9 cellular contexts compared by ENCODE assay signal in the genomic region with DNA sequence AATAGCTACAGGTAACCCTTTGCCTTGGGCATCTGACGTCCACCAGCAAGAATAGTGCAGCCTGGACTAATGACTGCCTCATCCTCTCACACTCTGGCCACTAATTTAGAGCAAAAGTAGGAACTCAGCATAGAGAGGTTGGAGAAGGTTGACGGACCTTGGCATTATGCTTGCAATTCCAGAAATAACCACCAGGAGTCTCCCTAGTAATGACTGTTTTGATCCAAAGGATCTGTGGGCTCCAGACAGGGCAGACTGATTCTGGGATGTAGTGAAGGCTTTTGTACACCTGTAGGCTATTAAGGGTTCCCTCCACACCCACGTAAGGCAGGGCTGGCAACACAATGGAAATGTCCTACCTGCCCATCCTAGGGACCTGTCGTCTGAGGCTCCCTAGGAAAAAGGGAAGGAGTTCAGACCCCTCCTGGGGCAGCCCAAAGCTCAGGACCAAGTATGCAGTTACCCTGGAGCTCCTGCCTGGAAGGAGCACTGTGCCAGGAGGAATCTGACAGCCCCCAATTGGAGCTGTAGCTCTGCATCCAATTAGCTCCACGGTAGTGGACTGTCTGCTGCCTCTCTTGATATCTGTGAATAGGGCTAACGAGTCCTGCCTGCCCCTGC.
DNase-seq lines count a peak whose midpoint lies in the region; ATAC-seq and TF ChIP-seq lines count a peak whose summit lies in the region.
"Had no signal": no experiment of that assay in that cellular context is flagged by ENCODE, and none has a peak within 500 bp of the region (broad histone marks: within the 10 kb centered on the region; RNA-seq: fewer than 3 reads in every experiment).

No MANE protein-coding gene starts in this region.

- ATAC-seq in heart right ventricle, result no peak
- no peak for ATAC-seq in right cardiac atrium
- no peak for ATAC-seq in upper lobe of left lung (ENCODE audit: low FRiP score in 2 of 2)
- no peak for ATAC-seq in HG03135 (IDR thresholded peaks at IDR 0.05; ENCODE audit: unreplicated experiment)

- H3K9me3 Mint-ChIP-seq in glutamatergic neuron (ENCODE audit: unreplicated experiment), result peaks cover 2% of the 10 kb centered on the region

- H3K27ac ChIP-seq in heart right ventricle, result no peak overlapping the region
- H3K27ac ChIP-seq in right cardiac atrium (ENCODE audit: low read length), result no peak overlapping the region
- H3K27ac ChIP-seq in SJCRH30, result no peak overlapping the region
- H3K27ac ChIP-seq in upper lobe of left lung, result no peak overlapping the region

- TF ChIP-seq EP300 in upper lobe of left lung (IDR thresholded peaks at IDR 0.05), result no peak

- TF ChIP-seq CTCF in heart right ventricle (IDR thresholded peaks at IDR 0.05) (peak in 8 of 9 donors; percentile 12 to 39 (median 28)), glutamatergic neuron (IDR thresholded peaks at IDR 0.05; ENCODE audit: partially characterized antibody, unreplicated experiment) (peak; percentile 92), upper lobe of left lung (IDR thresholded peaks at IDR 0.05) (peak in 5 of 6 experiments; percentile 26 to 47 (median 44))

- H3K27me3 Mint-ChIP-seq in glutamatergic neuron (ENCODE audit: unreplicated experiment), result peaks cover 5% of the 10 kb centered on the region

- H3K36me3 ChIP-seq in heart right ventricle (peaks cover 0 to 44% (median 0%) of the 10 kb centered on the region in 9 donors), SJCRH30 (no peaks in the 10 kb centered on the region), upper lobe of left lung (peaks cover 0 to 72% (median 18%) of the 10 kb centered on the region in 4 donors)

- H3K27me3 ChIP-seq in heart right ventricle, result no peaks in the 10 kb centered on the region
- H3K27me3 ChIP-seq in right cardiac atrium (ENCODE audit: control insufficient read depth, insufficient read depth), result no peaks in the 10 kb centered on the region
- H3K27me3 ChIP-seq in SJCRH30, result no peaks in the 10 kb centered on the region
- H3K27me3 ChIP-seq in upper lobe of left lung, result no peaks in the 10 kb centered on the region

- intact Hi-C loops in heart right ventricle (cut with DNase I) (no loop called here), right cardiac atrium (cut with DNase I) (no loop called here)

- no peak overlapping the region for H3K27ac Mint-ChIP-seq in glutamatergic neuron (ENCODE audit: unreplicated experiment)

- H3K4me1 Mint-ChIP-seq in glutamatergic neuron (ENCODE audit: low read depth, unreplicated experiment), result peaks cover 2% of the 10 kb centered on the region

- H3K4me3 ChIP-seq in heart right ventricle (no peak overlapping the region), right cardiac atrium (ENCODE audit: low read length) (no peak overlapping the region), SJCRH30 (no peak overlapping the region), upper lobe of left lung (no peak overlapping the region)

- peaks cover 9% of the 10 kb centered on the region for H3K36me3 Mint-ChIP-seq in glutamatergic neuron (ENCODE audit: unreplicated experiment)

- no peak for TF ChIP-seq POLR2A in upper lobe of left lung (IDR thresholded peaks at IDR 0.05)

- H3K9me3 ChIP-seq in heart right ventricle (peaks cover 0 to 11% (median 3%) of the 10 kb centered on the region in 11 donors), right cardiac atrium (ENCODE audit: control insufficient read depth, low read length) (no peaks in the 10 kb centered on the region), SJCRH30 (replicated peaks) (no peaks in the 10 kb centered on the region), upper lobe of left lung (peaks cover 0 to 7% (median 3%) of the 10 kb centered on the region in 4 donors)
- H3K9me3 ChIP-seq: Caco-2 had no signal

- DNase-seq in heart right ventricle, result no peak
- DNase-seq in right cardiac atrium, result no peak
- peak; percentile 22 to 68 for DNase-seq in SJCRH30
- DNase-seq in glutamatergic neuron, result no peak
- no peak for DNase-seq in upper lobe of left lung
- no peak for DNase-seq in epidermal melanocyte (ENCODE audit: insufficient read length, low spot score)
- DNase-seq in H4 (ENCODE audit: low spot score), result no peak

- H3K4me3 Mint-ChIP-seq in glutamatergic neuron (ENCODE audit: unreplicated experiment), result no peak overlapping the region

- H3K4me1 ChIP-seq in heart right ventricle (no peaks in the 10 kb centered on the region), right cardiac atrium (ENCODE audit: control insufficient read depth, insufficient read depth, low read length) (no peaks in the 10 kb centered on the region), SJCRH30 (no peaks in the 10 kb centered on the region), upper lobe of left lung (no peaks in the 10 kb centered on the region)
- H3K4me1 ChIP-seq: Caco-2 had no signal

- 94 to 95% methylated on average over 6 of the region's 6 CpGs for WGBS in heart right ventricle, 2 donors
- WGBS in right cardiac atrium, result 94% methylated on average over 6 of the region's 6 CpGs
- 93 to 100% methylated on average over 5 to 6 of the region's 6 CpGs for WGBS in upper lobe of left lung, 2 donors

Comparison
In these comparisons a context has a peak if more than half of its experiments do, and no peak if none do; other contexts are left out.
1. DNase-seq: peak in SJCRH30 (2 of 2); none in heart right ventricle (0 of 2), right cardiac atrium (0 of 3), glutamatergic neuron (single experiment), upper lobe of left lung (0 of 2), epidermal melanocyte (single experiment) and H4 (single experiment).
2. CTCF ChIP-seq: peak in every context shown above with its lines; median percentile 92 in glutamatergic neuron; 44 in upper lobe of left lung; 28 in heart right ventricle.